ENCODE assay signal across 29 cellular contexts in genomic region chr2:145094353-145094752, GRCh38.
DNase-seq lines count a peak whose midpoint lies in the region; TF ChIP-seq lines count a peak whose summit lies in the region.
"Had no signal": no experiment of that assay in that cellular context is flagged by ENCODE, and none has a peak within 500 bp of the region (broad histone marks: within the 10 kb centered on the region; RNA-seq: fewer than 3 reads in every experiment).

No MANE protein-coding gene starts in this region.

- no peaks in the 10 kb centered on the region for H3K36me3 Mint-ChIP-seq in Calu3 (ENCODE audit: insufficient read depth, unreplicated experiment)
- H3K36me3 Mint-ChIP-seq: CD14-positive monocyte; stimulated activated memory B cell treated with anti-CD40 and anti-IgM and Interleukin-4, amounts not matched to agents 10 μg/mL and 1 μg/mL and 100 μg/mL, for 72 hours had no signal

- no peak for TF ChIP-seq CTCF in fibroblast of villous mesenchyme (IDR thresholded peaks at IDR 0.05; ENCODE audit: insufficient read depth, low read depth, low read length)
- TF ChIP-seq CTCF in Calu3 (IDR thresholded peaks at IDR 0.05; ENCODE audit: unreplicated experiment), result no peak

- H3K27ac ChIP-seq in caudate nucleus (ENCODE audit: low read depth, low read length), result no peak overlapping the region
- H3K27ac ChIP-seq: 22Rv1, hepatocyte, pancreas, upper lobe of left lung had no signal

- H3K9me3 Mint-ChIP-seq in Calu3 (ENCODE audit: low read depth, unreplicated experiment), result no peaks in the 10 kb centered on the region
- H3K9me3 Mint-ChIP-seq: activated T-helper 2 cell treated with anti-CD3 and anti-CD28 coated beads, Interferon-gamma antibody, Interleukin-2, Interleukin-4, amounts not matched to agents 10 μg/mL and 5 μg/mL and 100 μg/mL, durations not matched to agents 14 hours and 24 hours and 36 hours had no signal

- DNase-seq in A172 (ENCODE audit: low spot score) (peak; percentile 54), LHCN-M2 (ENCODE audit: low read depth) (peak; percentile 27), astrocyte of the hippocampus (ENCODE audit: low read depth, low spot score) (peak; percentile 51), fibroblast of villous mesenchyme (ENCODE audit: low read depth) (peak; percentile 33), caudate nucleus (lab: John Stamatoyannopoulos, UW) (no peak), Calu3 (no peak), T1000 (lab: John Stamatoyannopoulos, UW) (no peak)
- DNase-seq in central memory CD4-positive, alpha-beta T cell, result no peak
- DNase-seq: activated CD4-positive, alpha-beta T cell treated with anti-CD3 and anti-CD28 coated beads for 36 hours; activated naive CD4-positive, alpha-beta T cell treated with anti-CD3 and anti-CD28 coated beads, Interleukin-2, amount 50 U/mL, for 16 hours; amygdala; Caco-2; DMS79; left colon; NCI-H1417; NCI-H2029; NCI-H524 treated with DMSO at 0.1 percent for 48 hours; OCI-M1; pancreas; retina; substantia nigra; upper lobe of left lung had no signal

- no TSS peak for BruUV-seq in Calu3 (replicated peaks; lab: Mats Ljungman, UMichigan)

- H3K4me3 ChIP-seq in fibroblast of villous mesenchyme (ENCODE audit: low read depth, low read length), result no peak overlapping the region
- H3K4me3 ChIP-seq: hepatocyte, pancreas, skin epidermis, upper lobe of left lung had no signal

- no peak overlapping the region for H3K27ac Mint-ChIP-seq in Calu3 (ENCODE audit: unreplicated experiment)
- H3K27ac Mint-ChIP-seq: activated CD4-positive, alpha-beta T cell treated with anti-CD3 and anti-CD28 coated beads for 36 hours; activated T-helper 2 cell treated with anti-CD3 and anti-CD28 coated beads, Interferon-gamma antibody, Interleukin-2, Interleukin-4, amounts not matched to agents 10 μg/mL and 5 μg/mL and 100 μg/mL, durations not matched to agents 14 hours and 24 hours and 36 hours; CD14-positive monocyte; stimulated activated memory B cell treated with anti-CD40 and anti-IgM and Interleukin-4, amounts not matched to agents 10 μg/mL and 1 μg/mL and 100 μg/mL, for 72 hours had no signal

- intact Hi-C loops in Calu3 (cut with micrococcal nuclease; ENCODE audit: unreplicated experiment), result no loop called here

- H3K27me3 Mint-ChIP-seq in Calu3 (ENCODE audit: unreplicated experiment), result no peaks in the 10 kb centered on the region
- H3K27me3 Mint-ChIP-seq: activated CD4-positive, alpha-beta T cell treated with anti-CD3 and anti-CD28 coated beads for 36 hours; stimulated activated memory B cell treated with anti-CD40 and anti-IgM and Interleukin-4, amounts not matched to agents 10 μg/mL and 1 μg/mL and 100 μg/mL, for 72 hours had no signal

- no peak overlapping the region for H3K4me3 Mint-ChIP-seq in Calu3 (ENCODE audit: low read depth, unreplicated experiment)
- H3K4me3 Mint-ChIP-seq: activated CD4-positive, alpha-beta T cell treated with anti-CD3 and anti-CD28 coated beads for 36 hours; CD14-positive monocyte; neural crest cell; stimulated activated memory B cell treated with anti-CD40 and anti-IgM and Interleukin-4, amounts not matched to agents 10 μg/mL and 1 μg/mL and 100 μg/mL, for 72 hours had no signal

- CTCF ChIA-PET in Calu3 (lab: Charles Lee), result no interaction called here

- no peaks in the 10 kb centered on the region for H3K4me1 Mint-ChIP-seq in Calu3 (ENCODE audit: low read depth, unreplicated experiment)
- H3K4me1 Mint-ChIP-seq: activated CD4-positive, alpha-beta T cell treated with anti-CD3 and anti-CD28 coated beads for 36 hours; neural crest cell; stimulated activated memory B cell treated with anti-CD40 and anti-IgM and Interleukin-4, amounts not matched to agents 10 μg/mL and 1 μg/mL and 100 μg/mL, for 72 hours had no signal

Comparison
In these comparisons a context has a peak if more than half of its experiments do, and no peak if none do; other contexts are left out.
1. DNase-seq: peak in A172 (single experiment), LHCN-M2 (single experiment), astrocyte of the hippocampus (single experiment) and fibroblast of villous mesenchyme (single experiment); none in caudate nucleus (0 of 61), Calu3 (single experiment), central memory CD4-positive, alpha-beta T cell (single experiment) and T1000 (single experiment).